In the genomic region with DNA sequence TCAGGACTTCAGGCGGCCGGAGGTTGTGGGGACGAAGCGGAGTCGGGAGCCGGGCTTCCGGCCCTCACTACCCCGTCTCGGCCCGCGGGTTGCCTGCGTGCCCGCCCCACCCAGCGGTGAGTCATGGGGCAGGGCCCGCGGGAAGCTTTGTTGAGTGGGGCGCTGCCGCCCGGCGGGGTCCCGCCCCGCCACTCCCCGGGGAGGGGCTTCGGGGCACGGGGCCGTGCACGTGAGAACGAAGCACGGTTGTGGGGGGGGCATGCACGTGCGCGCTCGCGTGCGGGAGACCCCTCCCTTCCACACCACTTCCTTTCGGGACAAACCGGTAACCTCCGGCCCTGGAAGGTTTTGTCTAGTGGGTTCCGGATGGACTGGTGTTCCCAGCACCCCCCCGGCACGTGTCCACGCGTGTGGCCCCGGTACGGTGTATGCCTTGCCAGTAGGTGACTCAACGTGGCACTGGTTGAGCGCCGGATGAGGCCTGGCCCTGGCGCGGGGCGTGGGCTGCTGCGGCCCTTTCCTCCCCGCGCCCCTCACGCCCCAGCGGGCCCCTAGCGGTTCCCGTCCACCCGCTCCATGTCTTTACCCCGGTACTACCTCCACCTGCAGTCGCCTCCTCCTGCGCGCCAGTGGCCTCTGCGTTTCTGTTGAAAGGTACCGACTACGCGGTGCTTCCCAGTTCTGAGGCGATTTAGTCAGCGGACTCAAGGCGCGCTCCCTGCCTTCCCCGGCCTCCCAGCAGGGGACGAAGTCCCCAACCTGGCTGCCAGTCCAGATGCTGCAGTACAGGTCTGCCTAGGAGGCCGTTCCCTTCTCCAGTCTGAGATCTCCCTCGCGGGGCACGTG, we compare ENCODE assay signal across 9 cellular contexts. TPM values are rescaled to one million over a fixed set of nuclear protein-coding genes. Genes with fewer than 3 reads are reported as not detected.
A peak's percentile ranks its signal among the peaks of the same experiment; 100 is the strongest.
DNase-seq lines count a peak whose midpoint lies in the region; ATAC-seq, FAIRE-seq and TF ChIP-seq lines count a peak whose summit lies in the region.
"Had no signal": no experiment of that assay in that cellular context is flagged by ENCODE, and none has a peak within 500 bp of the region (broad histone marks: within the 10 kb centered on the region; RNA-seq: fewer than 3 reads in every experiment).

No MANE protein-coding gene starts in this region.

- H3K23ac ChIP-seq in IMR-90 (ENCODE audit: low read depth, low read length): peak overlapping the region; percentile 70; the same call in 1 of the 2 replicates

- peak overlapping the region; percentile 96 for H2AK5ac ChIP-seq in IMR-90 (ENCODE audit: low read depth, low read length)

- H3K18ac ChIP-seq in IMR-90 (ENCODE audit: low read depth, low read length): peak overlapping the region; percentile 92

- H4K8ac ChIP-seq in IMR-90 (ENCODE audit: low read depth in 2 of 2, low read length in 2 of 2): peak overlapping the region; percentile 80 to 91

- TF ChIP-seq RAD21 in IMR-90 (IDR thresholded peaks at IDR 0.05; ENCODE audit: low read length): no peak

- no TSS peak for BruUV-seq in IMR-90 (replicated peaks; lab: Mats Ljungman, UMichigan)

- H3K9me3 ChIP-seq in IMR-90 (ENCODE audit: control insufficient read depth, insufficient read depth, low read length) (no peaks in the 10 kb centered on the region), keratinocyte (ENCODE audit: control insufficient read depth, low read depth, low read length) (no peaks in the 10 kb centered on the region)

- H3K36me3 ChIP-seq in IMR-90 (ENCODE audit: control insufficient read depth, insufficient read depth, low read length) (no peaks in the 10 kb centered on the region), bronchial epithelial cell (ENCODE audit: control insufficient read depth, insufficient read depth, low read length) (no peaks in the 10 kb centered on the region), keratinocyte (ENCODE audit: control insufficient read depth in 2 of 2, extremely low read depth in 1 of 2, insufficient read depth in 2 of 2, low read length in 2 of 2) (no peaks in the 10 kb centered on the region)

- CTCF ChIA-PET in IMR-90 (lab: Yijun Ruan, JAX): no interaction called here

- H3K9ac ChIP-seq in IMR-90 (ENCODE audit: low read depth, low read length) (peak overlapping the region; percentile 93), keratinocyte (ENCODE audit: control insufficient read depth, extremely low read depth, insufficient read depth, low read length) (peak overlapping the region; percentile 99)

- peak overlapping the region; percentile 85 for H2BK5ac ChIP-seq in IMR-90 (ENCODE audit: low read depth, low read length, poor library complexity, severe bottlenecking)

- dilution Hi-C loops in IMR-90 (cut with HindIII; ENCODE audit: low sequenced_read_pairs, unreplicated experiment) (no loop called here), keratinocyte (cut with MboI; ENCODE audit: extremely low pct_ligation_motif_present, low sequenced_read_pairs) (no loop called here)

- H3K79me1 ChIP-seq in IMR-90 (ENCODE audit: low read depth in 1 of 2, low read length in 2 of 2): peaks cover 0 to 38% of the 10 kb centered on the region in 2 experiments; a peak in 3 of 4 replicates

- peak overlapping the region; percentile 68 for H3K56ac ChIP-seq in IMR-90 (ENCODE audit: extremely low read depth, insufficient read depth, low read length)

- H2BK20ac ChIP-seq in IMR-90 (ENCODE audit: low read depth, low read length): peak overlapping the region; percentile 31

- peak overlapping the region; percentile 92 for H2AFZ ChIP-seq in IMR-90 (replicated peaks; ENCODE audit: low read length, poor library complexity)
- H2AFZ ChIP-seq in keratinocyte (ENCODE audit: control insufficient read depth, low read length): peak overlapping the region; percentile 46

- peak overlapping the region; percentile 72 for H2BK15ac ChIP-seq in IMR-90 (ENCODE audit: low read depth, low read length)

- no peak for FAIRE-seq in bronchial epithelial cell (lab: Jason Lieb, UNC)
- FAIRE-seq in keratinocyte (lab: Jason Lieb, UNC): peak; percentile 69

- H3K79me2 ChIP-seq in keratinocyte (ENCODE audit: control insufficient read depth, insufficient read depth, low read length): peaks cover 19% of the 10 kb centered on the region

- H3K27ac ChIP-seq in IMR-90 (ENCODE audit: insufficient read depth, low read length): peak overlapping the region; percentile 92
- peak overlapping the region; percentile 100 for H3K27ac ChIP-seq in keratinocyte (ENCODE audit: control insufficient read depth, insufficient read depth, low read length)

- H3K4me2 ChIP-seq in IMR-90 (ENCODE audit: low read depth, low read length) (peak overlapping the region; percentile 97), keratinocyte (ENCODE audit: control insufficient read depth, extremely low read depth, insufficient read depth, low read depth, low read length) (peak overlapping the region; percentile 98)

- no peaks in the 10 kb centered on the region; the same call in 1 of the 2 replicates for H4K20me1 ChIP-seq in IMR-90 (ENCODE audit: insufficient read depth, low read length)
- no peaks in the 10 kb centered on the region for H4K20me1 ChIP-seq in keratinocyte (ENCODE audit: control insufficient read depth, extremely low read depth, insufficient read depth, low read length)

- ATAC-seq in GM21526 (IDR thresholded peaks at IDR 0.05; ENCODE audit: low FRiP score, unreplicated experiment): peak; percentile 63
- ATAC-seq in IMR-90 (ENCODE audit: low read depth): peak; percentile 79

- H2BK120ac ChIP-seq in IMR-90 (ENCODE audit: low read depth, low read length): peak overlapping the region; percentile 88

- peak; percentile 82 for DNase-seq in Daoy (ENCODE audit: low read depth)
- peak; percentile 85 for DNase-seq in IMR-90
- DNase-seq in bronchial epithelial cell (ENCODE audit: low read depth): peak; percentile 64
- DNase-seq in keratinocyte (ENCODE audit: low read depth, low spot score): no peak
- DNase-seq in stimulated activated CD4-positive, alpha-beta T cell treated with anti-CD3 and anti-CD28 coated beads, Interleukin-1b, Interleukin-23, amount 100 ng/mL, for 1 hour (ENCODE audit: low read depth in 2 of 2): peak; percentile 72 to 81
- no peak for DNase-seq in inferior parietal cortex (ENCODE audit: extremely low spot score)

- POLR2A ChIA-PET in IMR-90 (lab: Charles Lee; ENCODE audit: unreplicated experiment): interaction anchor here (0.6 kb wide), 1 partner anchor 18 kb away, joined by 6 read pairs; no protein-coding TSS in a partner anchor

- TF ChIP-seq CTCF in IMR-90 (conservative IDR thresholded peaks at IDR 0.05; ENCODE audit: low read depth, low read length): no peak
- TF ChIP-seq CTCF in WI38 (IDR thresholded peaks at IDR 0.05; ENCODE audit: low read depth, low read length): no peak
- TF ChIP-seq CTCF in bronchial epithelial cell (IDR thresholded peaks at IDR 0.05; ENCODE audit: insufficient read depth, low read length, severe bottlenecking): no peak
- TF ChIP-seq CTCF in keratinocyte (optimal IDR thresholded peaks at IDR 0.05 in 1 of 3, IDR thresholded peaks at IDR 0.05 in 1 of 3, conservative IDR thresholded peaks at IDR 0.05 in 1 of 3; ENCODE audit: extremely low read depth in 1 of 3, insufficient read depth in 2 of 3, low read length in 3 of 3): peak in 1 of 3 experiments; percentile 32

- H3K4me3 ChIP-seq in IMR-90 (ENCODE audit: insufficient read depth, low read depth, low read length) (peak overlapping the region; percentile 75), WI38 (ENCODE audit: low read depth, low read length) (peak overlapping the region; percentile 75), bronchial epithelial cell (ENCODE audit: low read depth, low read length) (peak overlapping the region; percentile 54), keratinocyte (ENCODE audit: control insufficient read depth in 2 of 3, extremely low read depth in 1 of 3, insufficient read depth in 2 of 3, low read depth in 1 of 3, low read length in 3 of 3) (peak overlapping the region; percentile 61 to 95 (median 82))

- H4K91ac ChIP-seq in IMR-90 (ENCODE audit: insufficient read depth, low read depth, low read length): peak overlapping the region; percentile 98

- intact Hi-C loops in IMR-90 (cut with micrococcal nuclease): no loop called here

- in situ Hi-C loops in IMR-90 (cut with MboI; ENCODE audit: low sequenced_read_pairs): no loop called here

- H3K27me3 ChIP-seq in IMR-90 (ENCODE audit: control insufficient read depth, insufficient read depth, low read length) (no peaks in the 10 kb centered on the region), bronchial epithelial cell (ENCODE audit: control insufficient read depth, insufficient read depth, low read length) (no peaks in the 10 kb centered on the region), keratinocyte (ENCODE audit: control insufficient read depth, extremely low read depth, insufficient read depth, low read length) (no peaks in the 10 kb centered on the region)

- peak overlapping the region; percentile 86 for H4K5ac ChIP-seq in IMR-90 (ENCODE audit: low read depth, low read length)

- 24% methylated on average over 21 of the region's 77 CpGs; no CpG with 5 or more reads in 1 of the 2 experiments for WGBS in IMR-90 (ENCODE audit: extremely low coverage in 2 of 2, insufficient read length in 1 of 2), 2 experiments

- peaks cover 35% of the 10 kb centered on the region for H3K4me1 ChIP-seq in IMR-90 (ENCODE audit: control insufficient read depth, insufficient read depth, low read length)
- peaks cover 66% of the 10 kb centered on the region for H3K4me1 ChIP-seq in keratinocyte (ENCODE audit: control insufficient read depth, extremely low read depth, insufficient read depth, low read length)

- TF ChIP-seq POLR2A in IMR-90 (IDR thresholded peaks at IDR 0.05; ENCODE audit: low read depth, low read length): peak; percentile 90

- H3K9me1 ChIP-seq in IMR-90 (ENCODE audit: insufficient read depth, low read length) (peaks cover 18% of the 10 kb centered on the region), keratinocyte (ENCODE audit: control insufficient read depth, extremely low read depth, insufficient read depth, low read length) (no peaks in the 10 kb centered on the region)

- peak overlapping the region; percentile 88 for H3K14ac ChIP-seq in IMR-90 (replicated peaks; ENCODE audit: low read depth, low read length)

- peak overlapping the region; percentile 95 for H3K4ac ChIP-seq in IMR-90 (ENCODE audit: low read depth, low read length)

- H2AK9ac ChIP-seq in IMR-90 (replicated peaks; ENCODE audit: low read depth, low read length, poor library complexity): peak overlapping the region; percentile 99

RNA-seq across cellular contexts. Expression of gene ADIRF, which starts 3.1 kb away (rescaled TPM):
- total RNA-seq in Daoy (2014; rRNA removed; shearing (Covaris generic)): not detected in 2 replicates
- total RNA-seq in IMR-90 (2012; rRNA removed): 2.3 and 2.5 TPM in 2 replicates
- polyA plus RNA-seq in IMR-90 (2012; rRNA removed): 7.2 and 12.4 TPM in 2 replicates
- 4.7 and 10.7 TPM in 2 replicates for polyA plus RNA-seq in IMR-90 (2012; cell fraction: cytosol; rRNA removed)
- polyA plus RNA-seq in IMR-90 (2012; cell fraction: nucleus; rRNA removed; ENCODE audit: low replicate concordance): 1.4 and 1.5 TPM in 2 replicates
- total RNA-seq in bronchial epithelial cell: 25.3 and 53.6 TPM in 2 replicates
- polyA plus RNA-seq in keratinocyte: 136 to 164 TPM (median 157 TPM) in 3 replicates
- 37.4 TPM for polyA plus RNA-seq in keratinocyte (2011; ENCODE audit: low read depth)
- 143 and 145 TPM in 2 replicates for polyA plus RNA-seq in keratinocyte (2011; cell fraction: cytosol; rRNA removed)
- 37.3 and 41.1 TPM in 2 replicates for polyA plus RNA-seq in keratinocyte (2011; cell fraction: nucleus; rRNA removed)
- 84.4 and 286 TPM in 2 replicates for polyA plus RNA-seq in keratinocyte (2012; ENCODE audit: low replicate concordance)
- 19.7 to 38.4 TPM (median 31.5 TPM) in 3 replicates for polyA minus RNA-seq in keratinocyte
- polyA minus RNA-seq in keratinocyte (2011; cell fraction: cytosol; rRNA and poly(A)+ RNA removed): 86.5 TPM
- polyA minus RNA-seq in keratinocyte (2011; cell fraction: nucleus; rRNA and poly(A)+ RNA removed): 16.4 and 17.1 TPM in 2 replicates

RNA-seq across cellular contexts. Expression of gene SNCG, which starts 13.0 kb away (rescaled TPM):
- 1.7 TPM in 1 of 2 replicates, not detected in the other for total RNA-seq in Daoy (2014; rRNA removed; shearing (Covaris generic))
- total RNA-seq in IMR-90 (2012; rRNA removed): 10.6 and 11.9 TPM in 2 replicates
- 17.9 and 19.0 TPM in 2 replicates for polyA plus RNA-seq in IMR-90 (2012; rRNA removed)
- polyA plus RNA-seq in IMR-90 (2012; cell fraction: cytosol; rRNA removed): 19.4 and 24.5 TPM in 2 replicates
- polyA plus RNA-seq in IMR-90 (2012; cell fraction: nucleus; rRNA removed; ENCODE audit: low replicate concordance): 12.2 and 13.8 TPM in 2 replicates
- total RNA-seq in bronchial epithelial cell: 22.3 and 25.5 TPM in 2 replicates
- polyA plus RNA-seq in keratinocyte: 6.8 to 13.1 TPM (median 7.2 TPM) in 3 replicates
- polyA plus RNA-seq in keratinocyte (2011; ENCODE audit: low read depth): 3.0 TPM
- 8.3 and 15.1 TPM in 2 replicates for polyA plus RNA-seq in keratinocyte (2011; cell fraction: cytosol; rRNA removed)
- polyA plus RNA-seq in keratinocyte (2011; cell fraction: nucleus; rRNA removed): 4.4 and 4.6 TPM in 2 replicates
- polyA plus RNA-seq in keratinocyte (2012; ENCODE audit: low replicate concordance): 7.6 and 14.8 TPM in 2 replicates
- 1.6 to 3.5 TPM in 2 of 3 replicates, not detected in the other for polyA minus RNA-seq in keratinocyte
- polyA minus RNA-seq in keratinocyte (2011; cell fraction: cytosol; rRNA and poly(A)+ RNA removed): 9.0 TPM
- 0.74 TPM in 1 of 2 replicates, not detected in the other for polyA minus RNA-seq in keratinocyte (2011; cell fraction: nucleus; rRNA and poly(A)+ RNA removed)

RNA-seq across cellular contexts. Expression of gene MMRN2, which starts 14.0 kb away (rescaled TPM):
- 0.06 TPM in 1 of 2 replicates, not detected in the other for total RNA-seq in Daoy (2014; rRNA removed; shearing (Covaris generic))
- total RNA-seq in IMR-90 (2012; rRNA removed) (0.56 and 1.8 TPM in 2 replicates), bronchial epithelial cell (3.9 and 6.1 TPM in 2 replicates)
- polyA plus RNA-seq in IMR-90 (2012; rRNA removed) (1.0 and 1.6 TPM in 2 replicates), keratinocyte (11.7 to 13.9 TPM (median 13.8 TPM) in 3 replicates)
- 0.40 and 0.51 TPM in 2 replicates for polyA plus RNA-seq in IMR-90 (2012; cell fraction: cytosol; rRNA removed)
- 3.8 and 4.2 TPM in 2 replicates for polyA plus RNA-seq in IMR-90 (2012; cell fraction: nucleus; rRNA removed; ENCODE audit: low replicate concordance)
- 6.7 TPM for polyA plus RNA-seq in keratinocyte (2011; ENCODE audit: low read depth)
- polyA plus RNA-seq in keratinocyte (2011; cell fraction: cytosol; rRNA removed): 6.6 and 10.0 TPM in 2 replicates
- polyA plus RNA-seq in keratinocyte (2011; cell fraction: nucleus; rRNA removed): 16.3 and 22.2 TPM in 2 replicates
- polyA plus RNA-seq in keratinocyte (2012; ENCODE audit: low replicate concordance): 7.9 and 15.5 TPM in 2 replicates
- polyA minus RNA-seq in keratinocyte: 12.8 to 27.4 TPM (median 16.6 TPM) in 3 replicates
- polyA minus RNA-seq in keratinocyte (2011; cell fraction: cytosol; rRNA and poly(A)+ RNA removed): 8.6 TPM
- polyA minus RNA-seq in keratinocyte (2011; cell fraction: nucleus; rRNA and poly(A)+ RNA removed): 15.6 and 18.8 TPM in 2 replicates

RNA-seq across cellular contexts. Expression of gene FAM25A, which starts 48.7 kb away (rescaled TPM):
- total RNA-seq in Daoy (2014; rRNA removed; shearing (Covaris generic)): not detected in 2 replicates
- not detected in 2 replicates for total RNA-seq in IMR-90 (2012; rRNA removed)
- polyA plus RNA-seq in IMR-90 (2012; rRNA removed): not detected in 2 replicates
- 5.6 TPM in 1 of 2 replicates, not detected in the other for polyA plus RNA-seq in IMR-90 (2012; cell fraction: cytosol; rRNA removed)
- polyA plus RNA-seq in IMR-90 (2012; cell fraction: nucleus; rRNA removed; ENCODE audit: low replicate concordance): not detected in 2 replicates
- 4.7 and 30.6 TPM in 2 replicates for total RNA-seq in bronchial epithelial cell
- 11.7 to 27.6 TPM (median 25.2 TPM) in 3 replicates for polyA plus RNA-seq in keratinocyte
- polyA plus RNA-seq in keratinocyte (2011; ENCODE audit: low read depth): 29.7 TPM
- 13.1 and 28.2 TPM in 2 replicates for polyA plus RNA-seq in keratinocyte (2011; cell fraction: cytosol; rRNA removed)
- 14.6 and 20.0 TPM in 2 replicates for polyA plus RNA-seq in keratinocyte (2011; cell fraction: nucleus; rRNA removed)
- polyA plus RNA-seq in keratinocyte (2012; ENCODE audit: low replicate concordance): 24.3 and 96.0 TPM in 2 replicates
- polyA minus RNA-seq in keratinocyte: not detected in 3 replicates
- polyA minus RNA-seq in keratinocyte (2011; cell fraction: cytosol; rRNA and poly(A)+ RNA removed): not detected
- polyA minus RNA-seq in keratinocyte (2011; cell fraction: nucleus; rRNA and poly(A)+ RNA removed): not detected in 2 replicates
- total RNA-seq: pulmonary artery endothelial cell had no signal

Comparison
In these comparisons a context has a peak if more than half of its experiments do, and no peak if none do; other contexts are left out.
1. DNase-seq: peak in Daoy (single experiment), IMR-90 (single experiment), bronchial epithelial cell (single experiment) and stimulated activated CD4-positive, alpha-beta T cell treated with anti-CD3 and anti-CD28 coated beads, Interleukin-1b, Interleukin-23, amount 100 ng/mL, for 1 hour (2 of 2); none in keratinocyte (single experiment) and inferior parietal cortex (single experiment).
2. Peak in every context shown above with its lines, with median percentiles within 50 percentile points of each other: H3K4me3 ChIP-seq.